ENCODE assay signal across 1 cellular context in genomic region chr5:129094924-129095797, GRCh38.
TF ChIP-seq lines count a peak whose summit lies in the region.

No MANE protein-coding gene starts in this region.

TF ChIP-seq in A549, 52 proteins besides CTCF, POLR2A, EP300 and RAD21 (continued from another document):
- TF ChIP-seq EHMT2 (IDR thresholded peaks at IDR 0.05; ENCODE audit: low read depth) (no peak), EHF (CRISPR knock-in tag; IDR thresholded peaks at IDR 0.05) (no peak), PHF8 (IDR thresholded peaks at IDR 0.05; ENCODE audit: borderline replicate concordance, low read depth) (peak; percentile 80), E2F6 (IDR thresholded peaks at IDR 0.05; ENCODE audit: borderline replicate concordance, low read depth) (peak; percentile 30; the same call in 1 of the 2 replicates), ZFP36 (IDR thresholded peaks at IDR 0.05; ENCODE audit: borderline replicate concordance, partially characterized antibody) (no peak)
